26 cellular contexts compared by ENCODE assay signal in genomic region chr3:149462653-149463052, GRCh38. TPM values are rescaled to one million over a fixed set of nuclear protein-coding genes. Genes with fewer than 3 reads are reported as not detected.
A peak's percentile ranks its signal among the peaks of the same experiment; 100 is the strongest.
DNase-seq lines count a peak whose midpoint lies in the region; TF ChIP-seq lines count a peak whose summit lies in the region.
"Had no signal": no experiment of that assay in that cellular context is flagged by ENCODE, and none has a peak within 500 bp of the region (broad histone marks: within the 10 kb centered on the region; RNA-seq: fewer than 3 reads in every experiment).

No MANE protein-coding gene starts in this region.

- peaks cover 14% of the 10 kb centered on the region for H3K9me3 ChIP-seq in AG04450 (ENCODE audit: control insufficient read depth, insufficient read depth, low read length)
- H3K9me3 ChIP-seq: uterus had no signal

- DNase-seq in AG04450 (ENCODE audit: low read depth, low spot score): no peak
- DNase-seq in H4 (ENCODE audit: low spot score): peak; percentile 42
- peak; percentile 15 to 63 for DNase-seq in cardiac fibroblast (ENCODE audit: low read depth in 2 of 2)
- peak; percentile 30 for DNase-seq in myocyte (ENCODE audit: low read depth)
- no peak for DNase-seq in KBM-7
- DNase-seq in SK-N-DZ (ENCODE audit: low spot score): no peak
- no peak for DNase-seq in T-helper 2 cell
- DNase-seq in dorsolateral prefrontal cortex: no peak
- DNase-seq: activated CD4-positive, alpha-beta T cell treated with anti-CD3 and anti-CD28 coated beads for 36 hours; activated naive CD4-positive, alpha-beta T cell treated with anti-CD3 and anti-CD28 coated beads, Interleukin-2, amount 10 ng/mL, durations not matched to agents 7 days and 5 days; activated T-cell treated with anti-CD3 and anti-CD28 coated beads, Interleukin-2, amount 50 U/mL, for 72 hours; CD4-positive, alpha-beta memory T cell; DMS79; endodermal cell; kidney; MM.1S; NCI-H1436; NCI-H526 treated with DMSO at 0.1 percent for 48 hours; nucleus accumbens; stimulated activated CD4-positive, alpha-beta T cell treated with anti-CD3 and anti-CD28 coated beads, Interleukin-12 subunit alpha, Interleukin-12 subunit beta, amount 100 ng/mL, for 4 hours; substantia nigra; SW 1271; uterus had no signal

- CTCF ChIA-PET in AG04450 (lab: Charles Lee): interaction anchor here (0.7 kb wide), 1 partner anchor 93 kb away, joined by 3 read pairs; no protein-coding TSS in a partner anchor

- no peaks in the 10 kb centered on the region for H3K27me3 ChIP-seq in AG04450 (ENCODE audit: control insufficient read depth, insufficient read depth, low read length)
- H3K27me3 ChIP-seq in dorsolateral prefrontal cortex: no peaks in the 10 kb centered on the region
- H3K27me3 ChIP-seq: uterus had no signal

- intact Hi-C loops in dorsolateral prefrontal cortex (cut with DNase I): no loop called here

- in situ Hi-C loops in KBM-7 (cut with MboI; ENCODE audit: low pct_unique_long_range_greater_than_20kb, low sequenced_read_pairs): no loop called here

- POLR2A ChIA-PET in AG04450 (lab: Yijun Ruan, JAX): interaction anchor here (0.8 kb wide), 1 partner anchor 10 kb away, joined by 3 read pairs; no protein-coding TSS in a partner anchor

- H3K27ac ChIP-seq in AG04450 (ENCODE audit: low read depth, low read length): peak overlapping the region; percentile 41
- no peak overlapping the region for H3K27ac ChIP-seq in dorsolateral prefrontal cortex
- H3K27ac ChIP-seq: uterus had no signal

- no peak for TF ChIP-seq CTCF in AG04450 (IDR thresholded peaks at IDR 0.05; ENCODE audit: low read depth, low read length)
- TF ChIP-seq CTCF in cardiac fibroblast (IDR thresholded peaks at IDR 0.05; ENCODE audit: low read depth, low read length): no peak
- TF ChIP-seq CTCF in dorsolateral prefrontal cortex (IDR thresholded peaks at IDR 0.05 in 54 of 56, conservative IDR thresholded peaks at IDR 0.05 in 2 of 56; ENCODE audit: low read depth in 1 of 56, partially characterized antibody in 56 of 56): no peak

- no peak overlapping the region for H3K4me3 ChIP-seq in AG04450 (ENCODE audit: low read depth, low read length)
- no peak overlapping the region for H3K4me3 ChIP-seq in cardiac fibroblast (replicated peaks in 1 of 2; ENCODE audit: low read depth in 2 of 2, low read length in 2 of 2)
- H3K4me3 ChIP-seq in dorsolateral prefrontal cortex: no peak overlapping the region
- H3K4me3 ChIP-seq: uterus had no signal

RNA-seq across cellular contexts. Expression of gene TM4SF4, which starts 11.8 kb away (rescaled TPM):
- polyA plus RNA-seq in AG04450 (2011; rRNA removed): 0.29 and 0.32 TPM in 2 replicates
- polyA minus RNA-seq in AG04450 (2011; rRNA and poly(A)+ RNA removed): not detected in 2 replicates
- not detected in 2 replicates for total RNA-seq in H4 (2014; rRNA removed; shearing (Covaris generic))
- total RNA-seq in myocyte: 0.21 and 0.47 TPM in 2 replicates
- 0.49 TPM for polyA plus RNA-seq in myocyte (2012)
- polyA plus RNA-seq in SK-N-DZ (2014; cell fraction: cytosol; rRNA removed): not detected in 2 replicates
- not detected in 2 replicates for polyA plus RNA-seq in SK-N-DZ (2014; cell fraction: nucleus; rRNA removed)
- total RNA-seq in dorsolateral prefrontal cortex: not detected
- total RNA-seq: A673; activated CD4-positive, alpha-beta T cell treated with anti-CD3 and anti-CD28 coated beads for 36 hours; activated CD8-positive, alpha-beta memory T cell treated with anti-CD3 and anti-CD28 coated beads for 36 hours; activated T-cell treated with anti-CD3 and anti-CD28 coated beads, Interleukin-2, amount 50 U/mL, for 72 hours; CD4-positive, alpha-beta memory T cell; endodermal cell; lung microvascular endothelial cell had no signal
- polyA plus RNA-seq: CD4-positive, alpha-beta memory T cell had no signal

Comparison
In these comparisons a context has a peak if more than half of its experiments do, and no peak if none do; other contexts are left out.
1. DNase-seq: peak in H4 (single experiment), cardiac fibroblast (2 of 2) and myocyte (single experiment); none in AG04450 (single experiment), KBM-7 (single experiment), SK-N-DZ (single experiment), T-helper 2 cell (0 of 5) and dorsolateral prefrontal cortex (0 of 10).